ENCODE assay signal across 25 cellular contexts in the genomic region with DNA sequence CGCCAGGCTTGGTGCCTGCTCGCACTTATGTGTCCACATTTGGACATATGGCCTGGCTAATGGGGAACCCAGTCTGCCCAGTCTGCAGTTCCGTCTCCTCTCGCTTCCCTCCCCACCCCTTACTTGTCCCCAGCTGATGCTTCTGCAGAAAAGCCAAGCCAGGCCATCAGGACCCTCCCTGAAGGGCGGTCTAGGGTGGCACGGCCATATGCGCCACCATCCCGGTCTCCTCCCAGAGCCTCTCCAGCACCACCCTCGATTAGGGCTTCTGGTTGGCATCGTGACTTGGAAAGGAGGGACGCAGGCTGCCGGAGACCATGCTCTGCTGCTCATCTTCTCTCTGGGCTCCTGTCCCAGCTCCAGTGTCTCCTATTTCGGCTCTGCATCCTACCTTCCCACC.
"Had no signal": no experiment of that assay in that cellular context is flagged by ENCODE, and none has a peak within 500 bp of the region (broad histone marks: within the 10 kb centered on the region; RNA-seq: fewer than 3 reads in every experiment).

No MANE protein-coding gene starts in this region.

- H3K27me3 Mint-ChIP-seq: activated CD8-positive, alpha-beta memory T cell treated with anti-CD3 and anti-CD28 coated beads, Interleukin-2, amount 10 ng/mL, durations not matched to agents 7 days and 5 days; stimulated activated naive CD8-positive, alpha-beta T cell treated with anti-CD3 and anti-CD28 coated beads, Interleukin-15, Interleukin-2, amounts not matched to agents 100 ng/mL and 50 ng/mL, for 24 hours; type B pancreatic cell had no signal

- H3K9me3 Mint-ChIP-seq: activated naive CD4-positive, alpha-beta T cell treated with anti-CD3 and anti-CD28 coated beads, Interleukin-2, amount 10 ng/mL, durations not matched to agents 7 days and 5 days; natural killer cell treated with Interleukin-12 subunit alpha and Interleukin-12 subunit beta and Interleukin-15 and Interleukin-18, amount 100 ng/mL, for 72 hours; stimulated activated naive CD8-positive, alpha-beta T cell treated with anti-CD3 and anti-CD28 coated beads, Interleukin-15, Interleukin-2, amounts not matched to agents 100 ng/mL and 50 ng/mL, for 24 hours had no signal

- H3K4me3 Mint-ChIP-seq: activated CD8-positive, alpha-beta memory T cell treated with anti-CD3 and anti-CD28 coated beads, Interleukin-2, amount 10 ng/mL, durations not matched to agents 7 days and 5 days; activated CD8-positive, alpha-beta T cell treated with anti-CD3 and anti-CD28 coated beads, Interleukin-2, amount 10 ng/mL, durations not matched to agents 7 days and 5 days; activated naive CD4-positive, alpha-beta T cell treated with anti-CD3 and anti-CD28 coated beads, Interleukin-2, amount 10 ng/mL, durations not matched to agents 7 days and 5 days; activated naive CD8-positive, alpha-beta T cell treated with anti-CD3 and anti-CD28 coated beads, Interleukin-2, amount 10 ng/mL, durations not matched to agents 7 days and 5 days; natural killer cell treated with Interleukin-12 subunit alpha and Interleukin-12 subunit beta and Interleukin-15 and Interleukin-18, amount 100 ng/mL, for 72 hours; stimulated activated naive CD8-positive, alpha-beta T cell treated with anti-CD3 and anti-CD28 coated beads, Interleukin-15, Interleukin-2, amounts not matched to agents 100 ng/mL and 50 ng/mL, for 24 hours; type B pancreatic cell; WTC11 had no signal

- H3K4me1 ChIP-seq: right lobe of liver, vagina had no signal

- H3K36me3 Mint-ChIP-seq: activated CD8-positive, alpha-beta memory T cell treated with anti-CD3 and anti-CD28 coated beads, Interleukin-2, amount 10 ng/mL, durations not matched to agents 7 days and 5 days; activated naive CD4-positive, alpha-beta T cell treated with anti-CD3 and anti-CD28 coated beads, Interleukin-2, amount 10 ng/mL, durations not matched to agents 7 days and 5 days; activated naive CD8-positive, alpha-beta T cell treated with anti-CD3 and anti-CD28 coated beads, Interleukin-2, amount 10 ng/mL, durations not matched to agents 7 days and 5 days; natural killer cell treated with Interleukin-12 subunit alpha and Interleukin-12 subunit beta and Interleukin-15 and Interleukin-18, amount 100 ng/mL, for 72 hours; type B pancreatic cell had no signal

- DNase-seq: activated CD8-positive, alpha-beta memory T cell treated with anti-CD3 and anti-CD28 coated beads, Interleukin-2, amount 10 ng/mL, durations not matched to agents 7 days and 5 days; activated CD8-positive, alpha-beta T cell treated with anti-CD3 and anti-CD28 coated beads, Interleukin-2, amount 10 ng/mL, durations not matched to agents 7 days and 5 days; activated gamma-delta T cell; activated naive CD4-positive, alpha-beta T cell treated with anti-CD3 and anti-CD28 coated beads, Interleukin-2, amount 10 ng/mL, durations not matched to agents 7 days and 5 days; activated naive CD8-positive, alpha-beta T cell treated with anti-CD3 and anti-CD28 coated beads, Interleukin-2, amount 10 ng/mL, durations not matched to agents 7 days and 5 days; amniotic stem cell; dermis blood vessel endothelial cell; effector CD4-positive, alpha-beta T cell; esophagus squamous epithelium; foreskin melanocyte; left lung; mesendoderm; mucosa of descending colon; right lobe of liver; stimulated activated CD4-positive, alpha-beta T cell treated with anti-CD3 and anti-CD28 coated beads, Interleukin-4, amount 100 ng/mL, for 1 hour; T-helper 2 cell had no signal

- ATAC-seq: activated CD8-positive, alpha-beta memory T cell treated with anti-CD3 and anti-CD28 coated beads, Interleukin-2, amount 10 ng/mL, durations not matched to agents 7 days and 5 days; activated CD8-positive, alpha-beta T cell treated with anti-CD3 and anti-CD28 coated beads, Interleukin-2, amount 10 ng/mL, durations not matched to agents 7 days and 5 days; left lung; mucosa of descending colon; natural killer cell treated with Interleukin-12 subunit alpha and Interleukin-12 subunit beta and Interleukin-15 and Interleukin-18, amount 100 ng/mL, for 72 hours; right lobe of liver; WTC11 had no signal

- H3K27ac ChIP-seq: epithelial cell of prostate, esophagus squamous epithelium, left lung, neutrophil, right lobe of liver, thoracic aorta, vagina had no signal

- H3K4me3 ChIP-seq: esophagus squamous epithelium, left lung, lung, mucosa of descending colon, right lobe of liver, thoracic aorta, vagina had no signal

- H3K9me3 ChIP-seq: neutrophil, right lobe of liver, vagina had no signal

- H3K36me3 ChIP-seq: esophagus squamous epithelium, left lung, neutrophil, right lobe of liver, thoracic aorta, vagina had no signal

- H3K27me3 ChIP-seq: esophagus squamous epithelium, left lung, neutrophil, right lobe of liver, vagina had no signal

- H3K27ac Mint-ChIP-seq: activated CD8-positive, alpha-beta T cell treated with anti-CD3 and anti-CD28 coated beads, Interleukin-2, amount 10 ng/mL, durations not matched to agents 7 days and 5 days; activated naive CD4-positive, alpha-beta T cell treated with anti-CD3 and anti-CD28 coated beads, Interleukin-2, amount 10 ng/mL, durations not matched to agents 7 days and 5 days; activated naive CD8-positive, alpha-beta T cell treated with anti-CD3 and anti-CD28 coated beads, Interleukin-2, amount 10 ng/mL, durations not matched to agents 7 days and 5 days; natural killer cell treated with Interleukin-12 subunit alpha and Interleukin-12 subunit beta and Interleukin-15 and Interleukin-18, amount 100 ng/mL, for 72 hours; stimulated activated naive CD8-positive, alpha-beta T cell treated with anti-CD3 and anti-CD28 coated beads, Interleukin-15, Interleukin-2, amounts not matched to agents 100 ng/mL and 50 ng/mL, for 24 hours; type B pancreatic cell; WTC11 had no signal
